ENCODE assay signal across 14 cellular contexts in genomic region chr20:49566401-49566800, GRCh38. TPM values are rescaled to one million over a fixed set of nuclear protein-coding genes. Genes with fewer than 3 reads are reported as not detected.
DNase-seq lines count a peak whose midpoint lies in the region; ATAC-seq, FAIRE-seq and TF ChIP-seq lines count a peak whose summit lies in the region.
"Had no signal": no experiment of that assay in that cellular context is flagged by ENCODE, and none has a peak within 500 bp of the region (broad histone marks: within the 10 kb centered on the region; RNA-seq: fewer than 3 reads in every experiment).

No MANE protein-coding gene starts in this region.

- H3K27ac Mint-ChIP-seq in WTC11, result no peak overlapping the region
- H3K27ac Mint-ChIP-seq: activated naive CD4-positive, alpha-beta T cell treated with anti-CD3 and anti-CD28 coated beads for 36 hours; stimulated activated memory B cell treated with anti-CD40 and anti-IgM and Interleukin-4, amounts not matched to agents 10 μg/mL and 1 μg/mL and 100 μg/mL, for 72 hours had no signal

- POLR2A ChIA-PET in WTC11 (lab: Charles Lee), result no interaction called here

- H3K4me3 ChIP-seq in fibroblast of villous mesenchyme (ENCODE audit: low read depth, low read length) (peak overlapping the region; percentile 54), psoas muscle (peak overlapping the region; percentile 64)

- TF ChIP-seq CTCF in WTC11 (IDR thresholded peaks at IDR 0.05), result no peak
- TF ChIP-seq CTCF in fibroblast of villous mesenchyme (IDR thresholded peaks at IDR 0.05; ENCODE audit: insufficient read depth, low read depth, low read length), result no peak
- no peak for TF ChIP-seq CTCF in psoas muscle (IDR thresholded peaks at IDR 0.05)
- no peak for TF ChIP-seq CTCF in D721Med (IDR thresholded peaks at IDR 0.05; ENCODE audit: insufficient read depth, missing control alignments)

- WGBS in psoas muscle, 3 donors, result 54 to 77% (median 63%) methylated on average over 3 of the region's 3 CpGs

- DNase-seq in COLO829 (ENCODE audit: low spot score) (peak; percentile 70), WTC11 (ENCODE audit: low spot score) (no peak), fibroblast of villous mesenchyme (ENCODE audit: low read depth) (no peak), psoas muscle (no peak), dermis blood vessel endothelial cell (no peak), anterior cingulate cortex (lab: John Stamatoyannopoulos, UW) (no peak), GDM1 (lab: John Stamatoyannopoulos, UW) (no peak), D721Med (ENCODE audit: insufficient read length, low spot score) (no peak)
- DNase-seq: activated naive CD4-positive, alpha-beta T cell treated with anti-CD3 and anti-CD28 coated beads for 36 hours; Kasumi-1; NCI-H2029 treated with DMSO at 0.1 percent for 48 hours; stimulated activated CD4-positive, alpha-beta T cell treated with anti-CD3 and anti-CD28 coated beads, Interleukin-4, amount 100 ng/mL, for 4 hours had no signal

- no peaks in the 10 kb centered on the region for H3K36me3 ChIP-seq in psoas muscle (ENCODE audit: insufficient read depth in 1 of 2, low read depth in 1 of 2)

- H3K4me3 Mint-ChIP-seq in WTC11, result peak overlapping the region; percentile 66
- H3K4me3 Mint-ChIP-seq: activated naive CD4-positive, alpha-beta T cell treated with anti-CD3 and anti-CD28 coated beads for 36 hours; stimulated activated memory B cell treated with anti-CD40 and anti-IgM and Interleukin-4, amounts not matched to agents 10 μg/mL and 1 μg/mL and 100 μg/mL, for 72 hours had no signal

- no peak for FAIRE-seq in D721Med (lab: Jason Lieb, UNC)

- H3K9me3 Mint-ChIP-seq in WTC11, result no peaks in the 10 kb centered on the region
- H3K9me3 Mint-ChIP-seq: activated naive CD4-positive, alpha-beta T cell treated with anti-CD3 and anti-CD28 coated beads for 36 hours; stimulated activated memory B cell treated with anti-CD40 and anti-IgM and Interleukin-4, amounts not matched to agents 10 μg/mL and 1 μg/mL and 100 μg/mL, for 72 hours had no signal

- H3K4me1 ChIP-seq in psoas muscle, result peaks cover 4% of the 10 kb centered on the region

- H3K27me3 Mint-ChIP-seq in WTC11 (ENCODE audit: low read depth), result no peaks in the 10 kb centered on the region

- H3K4me1 Mint-ChIP-seq in WTC11, result peaks cover 51% of the 10 kb centered on the region

- H3K36me3 Mint-ChIP-seq in WTC11, result no peaks in the 10 kb centered on the region
- H3K36me3 Mint-ChIP-seq: stimulated activated memory B cell treated with anti-CD40 and anti-IgM and Interleukin-4, amounts not matched to agents 10 μg/mL and 1 μg/mL and 100 μg/mL, for 72 hours had no signal

- no peak overlapping the region for H3K27ac ChIP-seq in psoas muscle
- H3K27ac ChIP-seq: C4-2B had no signal

- intact Hi-C loops in psoas muscle (cut with DNase I), result no loop called here

- ATAC-seq in WTC11, result no peak
- ATAC-seq in psoas muscle, result no peak
- ATAC-seq: stimulated activated memory B cell treated with anti-CD40 and anti-IgM and Interleukin-4, amounts not matched to agents 10 μg/mL and 1 μg/mL and 100 μg/mL, for 72 hours had no signal

- H3K27me3 ChIP-seq in psoas muscle (ENCODE audit: insufficient read depth in 3 of 3, low read length in 2 of 3), result peaks cover 0 to 37% (median 6%) of the 10 kb centered on the region in 3 donors

- CTCF ChIA-PET in WTC11 (lab: Charles Lee), result interaction anchor here (1.0 to 2.5 kb wide), 2 partner anchors 42 to 246 kb away, joined by 3 to 11 read pairs; no protein-coding TSS in a partner anchor

- no peaks in the 10 kb centered on the region for H3K9me3 ChIP-seq in psoas muscle

TF ChIP-seq in WTC11, 78 proteins besides CTCF, POLR2A, EP300 and RAD21 (continues in another document):
- TF ChIP-seq CREB1 (CRISPR knock-in tag; IDR thresholded peaks at IDR 0.05) (no peak), MLX (CRISPR knock-in tag; IDR thresholded peaks at IDR 0.05) (no peak), ESRRA (CRISPR knock-in tag; IDR thresholded peaks at IDR 0.05; ENCODE audit: borderline replicate concordance) (no peak), TEAD4 (CRISPR knock-in tag; IDR thresholded peaks at IDR 0.05) (no peak), NFATC4 (CRISPR knock-in tag; IDR thresholded peaks at IDR 0.05) (no peak), NR2C2 (CRISPR knock-in tag; IDR thresholded peaks at IDR 0.05) (no peak), PRRX2 (CRISPR knock-in tag; IDR thresholded peaks at IDR 0.05) (no peak), IRF2 (CRISPR knock-in tag; IDR thresholded peaks at IDR 0.05; ENCODE audit: borderline replicate concordance, low read depth) (no peak), RELA (CRISPR knock-in tag; IDR thresholded peaks at IDR 0.05; ENCODE audit: borderline replicate concordance) (no peak), RORB (CRISPR knock-in tag; IDR thresholded peaks at IDR 0.05) (no peak), ZNF423 (CRISPR knock-in tag; IDR thresholded peaks at IDR 0.05) (no peak)
- TF ChIP-seq, protein P1, sequence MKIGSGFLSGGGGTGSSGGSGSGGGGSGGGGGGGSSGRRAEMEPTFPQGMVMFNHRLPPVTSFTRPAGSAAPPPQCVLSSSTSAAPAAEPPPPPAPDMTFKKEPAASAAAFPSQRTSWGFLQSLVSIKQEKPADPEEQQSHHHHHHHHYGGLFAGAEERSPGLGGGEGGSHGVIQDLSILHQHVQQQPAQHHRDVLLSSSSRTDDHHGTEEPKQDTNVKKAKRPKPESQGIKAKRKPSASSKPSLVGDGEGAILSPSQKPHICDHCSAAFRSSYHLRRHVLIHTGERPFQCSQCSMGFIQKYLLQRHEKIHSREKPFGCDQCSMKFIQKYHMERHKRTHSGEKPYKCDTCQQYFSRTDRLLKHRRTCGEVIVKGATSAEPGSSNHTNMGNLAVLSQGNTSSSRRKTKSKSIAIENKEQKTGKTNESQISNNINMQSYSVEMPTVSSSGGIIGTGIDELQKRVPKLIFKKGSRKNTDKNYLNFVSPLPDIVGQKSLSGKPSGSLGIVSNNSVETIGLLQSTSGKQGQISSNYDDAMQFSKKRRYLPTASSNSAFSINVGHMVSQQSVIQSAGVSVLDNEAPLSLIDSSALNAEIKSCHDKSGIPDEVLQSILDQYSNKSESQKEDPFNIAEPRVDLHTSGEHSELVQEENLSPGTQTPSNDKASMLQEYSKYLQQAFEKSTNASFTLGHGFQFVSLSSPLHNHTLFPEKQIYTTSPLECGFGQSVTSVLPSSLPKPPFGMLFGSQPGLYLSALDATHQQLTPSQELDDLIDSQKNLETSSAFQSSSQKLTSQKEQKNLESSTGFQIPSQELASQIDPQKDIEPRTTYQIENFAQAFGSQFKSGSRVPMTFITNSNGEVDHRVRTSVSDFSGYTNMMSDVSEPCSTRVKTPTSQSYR (CRISPR knock-in tag; IDR thresholded peaks at IDR 0.05), result no peak
- TF ChIP-seq, protein P2, sequence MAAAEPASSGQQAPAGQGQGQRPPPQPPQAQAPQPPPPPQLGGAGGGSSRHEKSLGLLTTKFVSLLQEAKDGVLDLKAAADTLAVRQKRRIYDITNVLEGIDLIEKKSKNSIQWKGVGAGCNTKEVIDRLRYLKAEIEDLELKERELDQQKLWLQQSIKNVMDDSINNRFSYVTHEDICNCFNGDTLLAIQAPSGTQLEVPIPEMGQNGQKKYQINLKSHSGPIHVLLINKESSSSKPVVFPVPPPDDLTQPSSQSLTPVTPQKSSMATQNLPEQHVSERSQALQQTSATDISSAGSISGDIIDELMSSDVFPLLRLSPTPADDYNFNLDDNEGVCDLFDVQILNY (CRISPR knock-in tag; IDR thresholded peaks at IDR 0.05), result no peak
- TF ChIP-seq, protein P3, sequence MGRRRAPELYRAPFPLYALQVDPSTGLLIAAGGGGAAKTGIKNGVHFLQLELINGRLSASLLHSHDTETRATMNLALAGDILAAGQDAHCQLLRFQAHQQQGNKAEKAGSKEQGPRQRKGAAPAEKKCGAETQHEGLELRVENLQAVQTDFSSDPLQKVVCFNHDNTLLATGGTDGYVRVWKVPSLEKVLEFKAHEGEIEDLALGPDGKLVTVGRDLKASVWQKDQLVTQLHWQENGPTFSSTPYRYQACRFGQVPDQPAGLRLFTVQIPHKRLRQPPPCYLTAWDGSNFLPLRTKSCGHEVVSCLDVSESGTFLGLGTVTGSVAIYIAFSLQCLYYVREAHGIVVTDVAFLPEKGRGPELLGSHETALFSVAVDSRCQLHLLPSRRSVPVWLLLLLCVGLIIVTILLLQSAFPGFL (CRISPR knock-in tag; IDR thresholded peaks at IDR 0.05; ENCODE audit: borderline replicate concordance), result no peak
- TF ChIP-seq, protein P4, sequence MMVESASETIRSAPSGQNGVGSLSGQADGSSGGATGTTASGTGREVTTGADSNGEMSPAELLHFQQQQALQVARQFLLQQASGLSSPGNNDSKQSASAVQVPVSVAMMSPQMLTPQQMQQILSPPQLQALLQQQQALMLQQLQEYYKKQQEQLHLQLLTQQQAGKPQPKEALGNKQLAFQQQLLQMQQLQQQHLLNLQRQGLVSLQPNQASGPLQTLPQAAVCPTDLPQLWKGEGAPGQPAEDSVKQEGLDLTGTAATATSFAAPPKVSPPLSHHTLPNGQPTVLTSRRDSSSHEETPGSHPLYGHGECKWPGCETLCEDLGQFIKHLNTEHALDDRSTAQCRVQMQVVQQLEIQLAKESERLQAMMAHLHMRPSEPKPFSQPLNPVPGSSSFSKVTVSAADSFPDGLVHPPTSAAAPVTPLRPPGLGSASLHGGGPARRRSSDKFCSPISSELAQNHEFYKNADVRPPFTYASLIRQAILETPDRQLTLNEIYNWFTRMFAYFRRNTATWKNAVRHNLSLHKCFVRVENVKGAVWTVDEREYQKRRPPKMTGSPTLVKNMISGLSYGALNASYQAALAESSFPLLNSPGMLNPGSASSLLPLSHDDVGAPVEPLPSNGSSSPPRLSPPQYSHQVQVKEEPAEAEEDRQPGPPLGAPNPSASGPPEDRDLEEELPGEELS (CRISPR knock-in tag; IDR thresholded peaks at IDR 0.05), result no peak

RNA-seq across cellular contexts. Expression of gene PTGIS, which starts 1.5 kb away (rescaled TPM):
- total RNA-seq in WTC11 (2021) (24.3 to 37.0 TPM (median 34.4 TPM) in 3 replicates), fibroblast of villous mesenchyme (2.2 and 6.1 TPM in 2 replicates), psoas muscle (10 to 100 TPM in 2 of 4 donors, 1 to 10 TPM in 2; 8.0 to 26.5 (median 13.3) TPM), dermis blood vessel endothelial cell (1.9 and 2.0 TPM in 2 replicates)
- polyA plus RNA-seq in psoas muscle, result 1 to 10 TPM; 2.7 to 4.1 (median 3.6) TPM
- total RNA-seq: activated naive CD4-positive, alpha-beta T cell treated with anti-CD3 and anti-CD28 coated beads for 36 hours had no signal
